9 cellular contexts compared by ENCODE assay signal in genomic region chr1:231407537-231408396, GRCh38. TPM values are rescaled to one million over a fixed set of nuclear protein-coding genes. Genes with fewer than 3 reads are reported as not detected.
DNase-seq lines count a peak whose midpoint lies in the region; ATAC-seq, FAIRE-seq and TF ChIP-seq lines count a peak whose summit lies in the region.
"Had no signal": no experiment of that assay in that cellular context is flagged by ENCODE, and none has a peak within 500 bp of the region (broad histone marks: within the 10 kb centered on the region; RNA-seq: fewer than 3 reads in every experiment).

No MANE protein-coding gene starts in this region.

- H3K4me1 Mint-ChIP-seq in HFFc6 (ENCODE audit: low read depth): no peaks in the 10 kb centered on the region; the same call in 1 of the 2 replicates

- H3K36me3 Mint-ChIP-seq in HFFc6 (ENCODE audit: low read depth): no peaks in the 10 kb centered on the region; the same call in 1 of the 2 replicates

- H3K4me3 Mint-ChIP-seq in HFFc6: no peak overlapping the region
- H3K4me3 Mint-ChIP-seq: activated naive CD8-positive, alpha-beta T cell treated with anti-CD3 and anti-CD28 coated beads, Interleukin-2, amount 10 ng/mL, durations not matched to agents 7 days and 5 days had no signal

- no peak for TF ChIP-seq EP300 in esophagus muscularis mucosa (IDR thresholded peaks at IDR 0.05)

- peak; percentile 44 for FAIRE-seq in HTR-8/SVneo (lab: Jason Lieb, UNC)

- TF ChIP-seq POLR2A in esophagus muscularis mucosa (IDR thresholded peaks at IDR 0.05; ENCODE audit: low read depth): no peak

- WGBS in esophagus muscularis mucosa: 42% methylated on average over 6 of the region's 6 CpGs

- ATAC-seq in GM19035 (IDR thresholded peaks at IDR 0.05; ENCODE audit: unreplicated experiment) (peak; percentile 74), sciatic nerve (peak; percentile 85), GM21737 (IDR thresholded peaks at IDR 0.05; ENCODE audit: unreplicated experiment) (no peak)

- peak overlapping the region in 3 of 4 donors; percentile 7 to 68 (median 48) for H3K27ac ChIP-seq in esophagus muscularis mucosa (replicated peaks in 1 of 4)

- peaks cover 72 to 83% (median 76%) of the 10 kb centered on the region in 4 donors for H3K4me1 ChIP-seq in esophagus muscularis mucosa

- peak overlapping the region in 1 of 4 donors; percentile 4 for H3K4me3 ChIP-seq in esophagus muscularis mucosa

- H3K9me3 ChIP-seq in esophagus muscularis mucosa: no peaks in the 10 kb centered on the region

- H3K27me3 Mint-ChIP-seq in HFFc6 (ENCODE audit: insufficient read depth): no peaks in the 10 kb centered on the region
- H3K27me3 Mint-ChIP-seq: activated naive CD8-positive, alpha-beta T cell treated with anti-CD3 and anti-CD28 coated beads, Interleukin-2, amount 10 ng/mL, durations not matched to agents 7 days and 5 days had no signal

- no peaks in the 10 kb centered on the region for H3K9me3 Mint-ChIP-seq in HFFc6
- H3K9me3 Mint-ChIP-seq: activated naive CD8-positive, alpha-beta T cell treated with anti-CD3 and anti-CD28 coated beads, Interleukin-2, amount 10 ng/mL, durations not matched to agents 7 days and 5 days had no signal

- no peak for TF ChIP-seq CTCF in esophagus muscularis mucosa (IDR thresholded peaks at IDR 0.05)
- no peak for TF ChIP-seq CTCF in HFFc6 (IDR thresholded peaks at IDR 0.05)

- intact Hi-C loops in esophagus muscularis mucosa (cut with DNase I) (no loop called here), sciatic nerve (cut with DNase I) (no loop called here)

- H3K27ac Mint-ChIP-seq in HFFc6: no peak overlapping the region
- H3K27ac Mint-ChIP-seq: activated naive CD8-positive, alpha-beta T cell treated with anti-CD3 and anti-CD28 coated beads, Interleukin-2, amount 10 ng/mL, durations not matched to agents 7 days and 5 days had no signal

- peaks cover 0 to 3% (median 0%) of the 10 kb centered on the region in 4 donors for H3K27me3 ChIP-seq in esophagus muscularis mucosa

- DNase-seq in HTR-8/SVneo (ENCODE audit: insufficient read length, low spot score): no peak
- DNase-seq in esophagus muscularis mucosa (ENCODE audit: extremely low spot score): no peak
- DNase-seq in sciatic nerve (ENCODE audit: low spot score): no peak
- no peak for DNase-seq in OCI-M1 (lab: John Stamatoyannopoulos, UW)
- no peak for DNase-seq in NCI-H1417 (lab: John Stamatoyannopoulos, UW)
- DNase-seq in HFFc6: no peak
- DNase-seq: activated naive CD8-positive, alpha-beta T cell treated with anti-CD3 and anti-CD28 coated beads, Interleukin-2, amount 10 ng/mL, durations not matched to agents 7 days and 5 days had no signal

- H3K36me3 ChIP-seq in esophagus muscularis mucosa: no peaks in the 10 kb centered on the region

RNA-seq across cellular contexts. Expression of gene EGLN1, which starts 14.3 kb away (rescaled TPM):
- total RNA-seq in esophagus muscularis mucosa: 10 to 100 TPM; 43.9 to 79.9 (median 58.7) TPM
- 45.5 TPM for total RNA-seq in sciatic nerve
- total RNA-seq in HFFc6 (2021; fragmentation: NEBNext Ultra II Directional; extraction: Animal tissue kit (Norgen Biotek cat#: 25700)): 10 to 100 TPM; 22.5 to 31.8 (median 26.0) TPM
